Comparison of ENCODE assay signal across 2 cellular contexts in the genomic region with DNA sequence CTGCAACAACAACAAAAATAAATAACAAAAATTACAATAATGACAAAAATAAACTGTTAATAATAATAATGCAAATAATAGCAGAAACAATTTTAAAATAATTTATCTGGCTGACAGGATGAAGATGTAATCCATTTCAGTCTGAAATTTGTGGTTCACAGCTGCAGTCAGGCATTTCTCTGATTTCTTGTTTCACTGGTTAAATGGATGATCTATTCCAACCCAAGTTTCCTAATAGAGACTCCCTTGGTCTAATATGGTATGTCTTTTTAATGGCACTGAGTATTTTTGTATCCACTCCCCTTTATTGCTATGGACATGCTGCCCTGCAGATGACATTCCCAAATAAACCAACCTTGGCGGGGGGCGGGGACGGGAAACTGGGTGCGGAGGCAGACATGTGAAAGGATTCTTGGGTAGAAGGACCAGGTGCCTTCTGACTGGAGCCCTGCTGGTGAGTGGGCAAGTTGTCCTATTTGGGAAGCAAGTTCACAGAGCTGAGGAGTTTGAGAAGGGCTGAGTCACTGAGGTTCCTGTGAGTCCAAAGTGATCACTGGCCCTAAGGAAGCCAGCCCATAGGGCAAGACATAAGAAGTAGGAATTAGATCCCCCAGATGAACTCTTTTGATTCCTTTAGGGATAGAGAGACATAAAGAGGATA.
TF ChIP-seq lines count a peak whose summit lies in the region.

No MANE protein-coding gene starts in this region.

TF ChIP-seq in GM23338, 12 proteins besides CTCF, POLR2A, EP300 and RAD21:
- TF ChIP-seq, protein P1, sequence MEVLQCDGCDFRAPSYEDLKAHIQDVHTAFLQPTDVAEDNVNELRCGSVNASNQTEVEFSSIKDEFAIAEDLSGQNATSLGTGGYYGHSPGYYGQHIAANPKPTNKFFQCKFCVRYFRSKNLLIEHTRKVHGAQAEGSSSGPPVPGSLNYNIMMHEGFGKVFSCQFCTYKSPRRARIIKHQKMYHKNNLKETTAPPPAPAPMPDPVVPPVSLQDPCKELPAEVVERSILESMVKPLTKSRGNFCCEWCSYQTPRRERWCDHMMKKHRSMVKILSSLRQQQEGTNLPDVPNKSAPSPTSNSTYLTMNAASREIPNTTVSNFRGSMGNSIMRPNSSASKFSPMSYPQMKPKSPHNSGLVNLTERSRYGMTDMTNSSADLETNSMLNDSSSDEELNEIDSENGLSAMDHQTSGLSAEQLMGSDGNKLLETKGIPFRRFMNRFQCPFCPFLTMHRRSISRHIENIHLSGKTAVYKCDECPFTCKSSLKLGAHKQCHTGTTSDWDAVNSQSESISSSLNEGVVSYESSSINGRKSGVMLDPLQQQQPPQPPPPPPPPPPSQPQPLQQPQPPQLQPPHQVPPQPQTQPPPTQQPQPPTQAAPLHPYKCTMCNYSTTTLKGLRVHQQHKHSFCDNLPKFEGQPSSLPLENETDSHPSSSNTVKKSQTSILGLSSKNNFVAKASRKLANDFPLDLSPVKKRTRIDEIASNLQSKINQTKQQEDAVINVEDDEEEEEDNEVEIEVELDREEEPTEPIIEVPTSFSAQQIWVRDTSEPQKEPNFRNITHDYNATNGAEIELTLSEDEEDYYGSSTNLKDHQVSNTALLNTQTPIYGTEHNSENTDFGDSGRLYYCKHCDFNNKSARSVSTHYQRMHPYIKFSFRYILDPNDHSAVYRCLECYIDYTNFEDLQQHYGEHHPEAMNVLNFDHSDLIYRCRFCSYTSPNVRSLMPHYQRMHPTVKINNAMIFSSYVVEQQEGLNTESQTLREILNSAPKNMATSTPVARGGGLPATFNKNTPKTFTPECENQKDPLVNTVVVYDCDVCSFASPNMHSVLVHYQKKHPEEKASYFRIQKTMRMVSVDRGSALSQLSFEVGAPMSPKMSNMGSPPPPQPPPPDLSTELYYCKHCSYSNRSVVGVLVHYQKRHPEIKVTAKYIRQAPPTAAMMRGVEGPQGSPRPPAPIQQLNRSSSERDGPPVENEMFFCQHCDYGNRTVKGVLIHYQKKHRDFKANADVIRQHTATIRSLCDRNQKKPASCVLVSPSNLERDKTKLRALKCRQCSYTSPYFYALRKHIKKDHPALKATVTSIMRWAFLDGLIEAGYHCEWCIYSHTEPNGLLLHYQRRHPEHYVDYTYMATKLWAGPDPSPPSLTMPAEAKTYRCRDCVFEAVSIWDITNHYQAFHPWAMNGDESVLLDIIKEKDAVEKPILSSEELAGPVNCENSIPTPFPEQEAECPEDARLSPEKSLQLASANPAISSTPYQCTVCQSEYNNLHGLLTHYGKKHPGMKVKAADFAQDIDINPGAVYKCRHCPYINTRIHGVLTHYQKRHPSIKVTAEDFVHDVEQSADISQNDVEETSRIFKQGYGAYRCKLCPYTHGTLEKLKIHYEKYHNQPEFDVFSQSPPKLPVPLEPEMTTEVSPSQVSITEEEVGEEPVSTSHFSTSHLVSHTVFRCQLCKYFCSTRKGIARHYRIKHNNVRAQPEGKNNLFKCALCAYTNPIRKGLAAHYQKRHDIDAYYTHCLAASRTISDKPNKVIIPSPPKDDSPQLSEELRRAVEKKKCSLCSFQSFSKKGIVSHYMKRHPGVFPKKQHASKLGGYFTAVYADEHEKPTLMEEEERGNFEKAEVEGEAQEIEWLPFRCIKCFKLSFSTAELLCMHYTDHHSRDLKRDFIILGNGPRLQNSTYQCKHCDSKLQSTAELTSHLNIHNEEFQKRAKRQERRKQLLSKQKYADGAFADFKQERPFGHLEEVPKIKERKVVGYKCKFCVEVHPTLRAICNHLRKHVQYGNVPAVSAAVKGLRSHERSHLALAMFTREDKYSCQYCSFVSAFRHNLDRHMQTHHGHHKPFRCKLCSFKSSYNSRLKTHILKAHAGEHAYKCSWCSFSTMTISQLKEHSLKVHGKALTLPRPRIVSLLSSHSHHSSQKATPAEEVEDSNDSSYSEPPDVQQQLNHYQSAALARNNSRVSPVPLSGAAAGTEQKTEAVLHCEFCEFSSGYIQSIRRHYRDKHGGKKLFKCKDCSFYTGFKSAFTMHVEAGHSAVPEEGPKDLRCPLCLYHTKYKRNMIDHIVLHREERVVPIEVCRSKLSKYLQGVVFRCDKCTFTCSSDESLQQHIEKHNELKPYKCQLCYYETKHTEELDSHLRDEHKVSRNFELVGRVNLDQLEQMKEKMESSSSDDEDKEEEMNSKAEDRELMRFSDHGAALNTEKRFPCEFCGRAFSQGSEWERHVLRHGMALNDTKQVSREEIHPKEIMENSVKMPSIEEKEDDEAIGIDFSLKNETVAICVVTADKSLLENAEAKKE (CRISPR knock-in tag; IDR thresholded peaks at IDR 0.05), result 0 out of 2 replicates have a peak, but pooled peaks have one; percentile 62
- TF ChIP-seq ZNF331 (CRISPR knock-in tag; IDR thresholded peaks at IDR 0.05; ENCODE audit: low read depth) (no peak), STAT1 (IDR thresholded peaks at IDR 0.05; ENCODE audit: unreplicated experiment) (no peak), NANOG (IDR thresholded peaks at IDR 0.05; ENCODE audit: borderline replicate concordance) (no peak)
- TF ChIP-seq, protein P2, sequence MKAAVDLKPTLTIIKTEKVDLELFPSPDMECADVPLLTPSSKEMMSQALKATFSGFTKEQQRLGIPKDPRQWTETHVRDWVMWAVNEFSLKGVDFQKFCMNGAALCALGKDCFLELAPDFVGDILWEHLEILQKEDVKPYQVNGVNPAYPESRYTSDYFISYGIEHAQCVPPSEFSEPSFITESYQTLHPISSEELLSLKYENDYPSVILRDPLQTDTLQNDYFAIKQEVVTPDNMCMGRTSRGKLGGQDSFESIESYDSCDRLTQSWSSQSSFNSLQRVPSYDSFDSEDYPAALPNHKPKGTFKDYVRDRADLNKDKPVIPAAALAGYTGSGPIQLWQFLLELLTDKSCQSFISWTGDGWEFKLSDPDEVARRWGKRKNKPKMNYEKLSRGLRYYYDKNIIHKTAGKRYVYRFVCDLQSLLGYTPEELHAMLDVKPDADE (IDR thresholded peaks at IDR 0.05), result no peak

TF ChIP-seq in neural cell, 6 proteins besides CTCF, POLR2A, EP300 and RAD21 (continued from another document):
- TF ChIP-seq, protein P3, sequence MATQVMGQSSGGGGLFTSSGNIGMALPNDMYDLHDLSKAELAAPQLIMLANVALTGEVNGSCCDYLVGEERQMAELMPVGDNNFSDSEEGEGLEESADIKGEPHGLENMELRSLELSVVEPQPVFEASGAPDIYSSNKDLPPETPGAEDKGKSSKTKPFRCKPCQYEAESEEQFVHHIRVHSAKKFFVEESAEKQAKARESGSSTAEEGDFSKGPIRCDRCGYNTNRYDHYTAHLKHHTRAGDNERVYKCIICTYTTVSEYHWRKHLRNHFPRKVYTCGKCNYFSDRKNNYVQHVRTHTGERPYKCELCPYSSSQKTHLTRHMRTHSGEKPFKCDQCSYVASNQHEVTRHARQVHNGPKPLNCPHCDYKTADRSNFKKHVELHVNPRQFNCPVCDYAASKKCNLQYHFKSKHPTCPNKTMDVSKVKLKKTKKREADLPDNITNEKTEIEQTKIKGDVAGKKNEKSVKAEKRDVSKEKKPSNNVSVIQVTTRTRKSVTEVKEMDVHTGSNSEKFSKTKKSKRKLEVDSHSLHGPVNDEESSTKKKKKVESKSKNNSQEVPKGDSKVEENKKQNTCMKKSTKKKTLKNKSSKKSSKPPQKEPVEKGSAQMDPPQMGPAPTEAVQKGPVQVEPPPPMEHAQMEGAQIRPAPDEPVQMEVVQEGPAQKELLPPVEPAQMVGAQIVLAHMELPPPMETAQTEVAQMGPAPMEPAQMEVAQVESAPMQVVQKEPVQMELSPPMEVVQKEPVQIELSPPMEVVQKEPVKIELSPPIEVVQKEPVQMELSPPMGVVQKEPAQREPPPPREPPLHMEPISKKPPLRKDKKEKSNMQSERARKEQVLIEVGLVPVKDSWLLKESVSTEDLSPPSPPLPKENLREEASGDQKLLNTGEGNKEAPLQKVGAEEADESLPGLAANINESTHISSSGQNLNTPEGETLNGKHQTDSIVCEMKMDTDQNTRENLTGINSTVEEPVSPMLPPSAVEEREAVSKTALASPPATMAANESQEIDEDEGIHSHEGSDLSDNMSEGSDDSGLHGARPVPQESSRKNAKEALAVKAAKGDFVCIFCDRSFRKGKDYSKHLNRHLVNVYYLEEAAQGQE (IDR thresholded peaks at IDR 0.05; ENCODE audit: borderline replicate concordance), result peak; percentile 66
- TF ChIP-seq TAF1 (IDR thresholded peaks at IDR 0.05; ENCODE audit: low read depth), result peak; percentile 53
- no peak for TF ChIP-seq EZH2 (IDR thresholded peaks at IDR 0.05; ENCODE audit: borderline replicate concordance, insufficient read depth, low read length, poor library complexity, severe bottlenecking)
